10 cellular contexts compared by ENCODE assay signal in genomic region chr19:18290250-18291018, GRCh38. TPM values are rescaled to one million over a fixed set of nuclear protein-coding genes. Genes with fewer than 3 reads are reported as not detected.
DNase-seq lines count a peak whose midpoint lies in the region; ATAC-seq and TF ChIP-seq lines count a peak whose summit lies in the region.
"Had no signal": no experiment of that assay in that cellular context is flagged by ENCODE, and none has a peak within 500 bp of the region (broad histone marks: within the 10 kb centered on the region; RNA-seq: fewer than 3 reads in every experiment).

No MANE protein-coding gene starts in this region.

- no peak overlapping the region for H3K4me3 ChIP-seq in suprapubic skin

- H3K9me3 Mint-ChIP-seq in activated naive CD8-positive, alpha-beta T cell treated with anti-CD3 and anti-CD28 coated beads, Interleukin-2, amount 50 U/mL, for 24 hours, result no peaks in the 10 kb centered on the region
- peaks cover 2% of the 10 kb centered on the region for H3K9me3 Mint-ChIP-seq in natural killer cell treated with Interleukin-12 subunit alpha and Interleukin-12 subunit beta and Interleukin-15 and Interleukin-18, amount 100 ng/mL, for 72 hours

- peak overlapping the region; percentile 91 for H3K27ac ChIP-seq in suprapubic skin

- peak overlapping the region; percentile 97 for H3K4me3 Mint-ChIP-seq in activated naive CD8-positive, alpha-beta T cell treated with anti-CD3 and anti-CD28 coated beads, Interleukin-2, amount 50 U/mL, for 24 hours
- H3K4me3 Mint-ChIP-seq in natural killer cell treated with Interleukin-12 subunit alpha and Interleukin-12 subunit beta and Interleukin-15 and Interleukin-18, amount 100 ng/mL, for 72 hours, result peak overlapping the region; percentile 97

- peak; percentile 37 for ATAC-seq in GM21360 (IDR thresholded peaks at IDR 0.05; ENCODE audit: unreplicated experiment)
- ATAC-seq in activated naive CD8-positive, alpha-beta T cell treated with anti-CD3 and anti-CD28 coated beads, Interleukin-2, amount 50 U/mL, for 24 hours, result peak; percentile 53
- peak; percentile 83 to 87 for ATAC-seq in natural killer cell treated with Interleukin-12 subunit alpha and Interleukin-12 subunit beta and Interleukin-15 and Interleukin-18, amount 100 ng/mL, for 72 hours
- no peak for ATAC-seq in omental fat pad (ENCODE audit: low FRiP score)
- ATAC-seq: left colon had no signal

- no peak for TF ChIP-seq CTCF in suprapubic skin (IDR thresholded peaks at IDR 0.05)
- no peak for TF ChIP-seq CTCF in omental fat pad (IDR thresholded peaks at IDR 0.05)

- no peaks in the 10 kb centered on the region for H3K9me3 ChIP-seq in suprapubic skin

- DNase-seq in T-helper 2 cell, result peak; percentile 56 to 98 (median 85)
- peak; percentile 95 for DNase-seq in activated naive CD8-positive, alpha-beta T cell treated with anti-CD3 and anti-CD28 coated beads, Interleukin-2, amount 50 U/mL, for 24 hours
- peak; percentile 95 for DNase-seq in natural killer cell treated with Interleukin-12 subunit alpha and Interleukin-12 subunit beta and Interleukin-15 and Interleukin-18, amount 100 ng/mL, for 72 hours (ENCODE audit: low spot score)
- peak in 1 of 2 donors; percentile 73 for DNase-seq in suprapubic skin (ENCODE audit: low spot score in 2 of 2)
- no peak for DNase-seq in omental fat pad (ENCODE audit: low spot score)
- DNase-seq in NCI-H510A treated with DMSO at 0.1 percent for 48 hours (lab: John Stamatoyannopoulos, UW), result no peak
- DNase-seq in mesenteric fat pad (ENCODE audit: low spot score), result no peak

- no peaks in the 10 kb centered on the region for H3K27me3 Mint-ChIP-seq in activated naive CD8-positive, alpha-beta T cell treated with anti-CD3 and anti-CD28 coated beads, Interleukin-2, amount 50 U/mL, for 24 hours
- H3K27me3 Mint-ChIP-seq in natural killer cell treated with Interleukin-12 subunit alpha and Interleukin-12 subunit beta and Interleukin-15 and Interleukin-18, amount 100 ng/mL, for 72 hours, result no peaks in the 10 kb centered on the region

- no peak for TF ChIP-seq POLR2A in suprapubic skin (IDR thresholded peaks at IDR 0.05)

- H3K4me1 ChIP-seq in suprapubic skin, result peaks cover 57% of the 10 kb centered on the region

- no peaks in the 10 kb centered on the region for H3K27me3 ChIP-seq in suprapubic skin

- peak overlapping the region; percentile 92 for H3K27ac Mint-ChIP-seq in activated naive CD8-positive, alpha-beta T cell treated with anti-CD3 and anti-CD28 coated beads, Interleukin-2, amount 50 U/mL, for 24 hours
- H3K27ac Mint-ChIP-seq in natural killer cell treated with Interleukin-12 subunit alpha and Interleukin-12 subunit beta and Interleukin-15 and Interleukin-18, amount 100 ng/mL, for 72 hours, result peak overlapping the region; percentile 73 to 85

- no peak for TF ChIP-seq EP300 in suprapubic skin (IDR thresholded peaks at IDR 0.05)

- no peaks in the 10 kb centered on the region for H3K36me3 ChIP-seq in suprapubic skin

- peaks cover 79% of the 10 kb centered on the region for H3K4me1 Mint-ChIP-seq in activated naive CD8-positive, alpha-beta T cell treated with anti-CD3 and anti-CD28 coated beads, Interleukin-2, amount 50 U/mL, for 24 hours
- H3K4me1 Mint-ChIP-seq in natural killer cell treated with Interleukin-12 subunit alpha and Interleukin-12 subunit beta and Interleukin-15 and Interleukin-18, amount 100 ng/mL, for 72 hours (ENCODE audit: low read depth in 2 of 2), result peaks cover 46 to 61% of the 10 kb centered on the region in 2 donors

- WGBS in suprapubic skin, result 35% methylated on average over 15 of the region's 15 CpGs

- H3K36me3 Mint-ChIP-seq in activated naive CD8-positive, alpha-beta T cell treated with anti-CD3 and anti-CD28 coated beads, Interleukin-2, amount 50 U/mL, for 24 hours (ENCODE audit: low read depth), result peaks cover 11% of the 10 kb centered on the region
- peaks cover 6% of the 10 kb centered on the region for H3K36me3 Mint-ChIP-seq in natural killer cell treated with Interleukin-12 subunit alpha and Interleukin-12 subunit beta and Interleukin-15 and Interleukin-18, amount 100 ng/mL, for 72 hours

RNA-seq across cellular contexts. Expression of gene JUND, which starts 9.0 kb away (rescaled TPM):
- total RNA-seq in natural killer cell treated with Interleukin-12 subunit alpha and Interleukin-12 subunit beta and Interleukin-15 and Interleukin-18, amount 100 ng/mL, for 72 hours, result 100 to 1,000 TPM; 218 to 267 TPM
- 100 to 1,000 TPM; 330 to 579 (median 396) TPM for total RNA-seq in suprapubic skin
- total RNA-seq in omental fat pad, result 100 to 1,000 TPM; 398 to 859 (median 623) TPM
- 320 TPM for total RNA-seq in mesenteric fat pad

RNA-seq across cellular contexts. Expression of gene IQCN, which starts 16.2 kb away (rescaled TPM):
- total RNA-seq in natural killer cell treated with Interleukin-12 subunit alpha and Interleukin-12 subunit beta and Interleukin-15 and Interleukin-18, amount 100 ng/mL, for 72 hours, result 1 to 10 TPM; 1.5 to 4.0 TPM
- total RNA-seq in suprapubic skin, result 10 to 100 TPM in 3 of 4 donors, 1 to 10 TPM in 1; 8.1 to 27.6 (median 13.6) TPM
- 10 to 100 TPM in 2 of 4 donors, 1 to 10 TPM in 2; 1.7 to 15.9 (median 7.4) TPM for total RNA-seq in omental fat pad
- total RNA-seq in mesenteric fat pad, result 2.8 TPM
- total RNA-seq: HT1080 had no signal

RNA-seq across cellular contexts. Expression of gene LSM4, which starts 32.4 kb away (rescaled TPM):
- total RNA-seq in natural killer cell treated with Interleukin-12 subunit alpha and Interleukin-12 subunit beta and Interleukin-15 and Interleukin-18, amount 100 ng/mL, for 72 hours, result 100 to 1,000 TPM; 153 to 223 TPM
- total RNA-seq in suprapubic skin (100 to 1,000 TPM in 2 of 4 donors, 10 to 100 TPM in 2; 53.1 to 115 (median 103) TPM), omental fat pad (100 to 1,000 TPM in 1 of 4 donors, 10 to 100 TPM in 3; 58.6 to 140 (median 93.1) TPM), mesenteric fat pad (68.4 TPM)

RNA-seq across cellular contexts. Expression of gene PGPEP1, which starts 50.0 kb away (rescaled TPM):
- 10 to 100 TPM; 42.1 to 50.7 TPM for total RNA-seq in natural killer cell treated with Interleukin-12 subunit alpha and Interleukin-12 subunit beta and Interleukin-15 and Interleukin-18, amount 100 ng/mL, for 72 hours
- total RNA-seq in suprapubic skin (1 to 10 TPM; 4.6 to 8.0 (median 7.6) TPM), omental fat pad (10 to 100 TPM; 15.6 to 25.2 (median 18.0) TPM), mesenteric fat pad (48.7 TPM)

Comparison
In these comparisons a context has a peak if more than half of its experiments do, and no peak if none do; other contexts are left out.
1. DNase-seq: peak in T-helper 2 cell (5 of 5), activated naive CD8-positive, alpha-beta T cell treated with anti-CD3 and anti-CD28 coated beads, Interleukin-2, amount 50 U/mL, for 24 hours (single experiment) and natural killer cell treated with Interleukin-12 subunit alpha and Interleukin-12 subunit beta and Interleukin-15 and Interleukin-18, amount 100 ng/mL, for 72 hours (single experiment); none in omental fat pad (single experiment), NCI-H510A treated with DMSO at 0.1 percent for 48 hours (single experiment) and mesenteric fat pad (single experiment).